In the genomic region with DNA sequence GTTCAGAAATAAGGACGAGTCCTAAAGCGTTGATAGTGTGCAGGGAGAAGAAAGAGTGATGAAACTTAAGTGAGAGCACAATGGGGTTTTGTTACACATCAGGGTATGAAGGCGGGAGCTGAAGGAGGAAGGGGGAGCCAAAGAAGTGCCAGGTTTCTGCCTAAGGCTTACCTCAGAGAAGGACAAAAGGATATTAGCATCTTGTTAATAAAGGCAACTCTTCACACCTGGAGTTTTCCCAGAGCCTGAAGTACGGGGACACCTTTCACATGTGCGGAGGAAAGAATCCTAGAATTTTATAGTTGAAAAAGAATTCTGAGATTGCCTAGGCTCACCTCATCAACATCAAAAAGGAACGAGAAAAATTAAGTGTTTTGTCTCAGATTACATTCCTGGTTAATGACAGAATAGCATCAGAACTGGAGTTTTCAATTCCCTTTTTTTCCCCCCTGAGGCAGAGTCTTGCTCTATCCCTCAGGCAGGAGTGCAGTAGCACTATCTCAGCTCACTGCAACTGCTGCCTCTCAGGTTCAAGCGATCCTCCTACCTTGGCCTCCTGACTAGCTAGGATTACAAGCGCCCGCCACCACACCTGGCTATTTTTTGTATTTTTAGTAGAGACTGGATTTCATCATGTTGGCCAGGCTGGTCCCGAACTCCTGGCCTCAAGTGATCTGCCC, we compare ENCODE assay signal across 23 cellular contexts. TPM values are rescaled to one million over a fixed set of nuclear protein-coding genes. Genes with fewer than 3 reads are reported as not detected.
DNase-seq lines count a peak whose midpoint lies in the region; ATAC-seq, FAIRE-seq and TF ChIP-seq lines count a peak whose summit lies in the region.
"Had no signal": no experiment of that assay in that cellular context is flagged by ENCODE, and none has a peak within 500 bp of the region (broad histone marks: within the 10 kb centered on the region; RNA-seq: fewer than 3 reads in every experiment).

No MANE protein-coding gene starts in this region.

- no peaks in the 10 kb centered on the region for H3K9me3 Mint-ChIP-seq in Calu3 (ENCODE audit: low read depth, unreplicated experiment)

- no peak overlapping the region for H3K4me3 ChIP-seq in HCT116 (replicated peaks in 1 of 2; ENCODE audit: low read depth in 1 of 2, low read length in 2 of 2)
- no peak overlapping the region for H3K4me3 ChIP-seq in K562
- no peak overlapping the region for H3K4me3 ChIP-seq in mesenchymal stem cell (ENCODE audit: insufficient read depth in 1 of 2, low read depth in 1 of 2, low read length in 2 of 2)
- H3K4me3 ChIP-seq in ovary = no peak overlapping the region
- H3K4me3 ChIP-seq: upper lobe of left lung had no signal

- TF ChIP-seq RAD21 in HCT116 (IDR thresholded peaks at IDR 0.05; ENCODE audit: low read depth) (no peak), K562 (CRISPR knock-in tag; conservative IDR thresholded peaks at IDR 0.05 in 1 of 2, IDR thresholded peaks at IDR 0.05 in 1 of 2) (no peak)

- TF ChIP-seq POLR2A in HCT116 (IDR thresholded peaks at IDR 0.05; ENCODE audit: borderline replicate concordance, extremely low read depth, insufficient read depth, insufficient read length) (no peak), K562 (conservative IDR thresholded peaks at IDR 0.05) (no peak), ovary (IDR thresholded peaks at IDR 0.05) (no peak)

- TF ChIP-seq EP300 in K562 (IDR thresholded peaks at IDR 0.05; ENCODE audit: low read length) (no peak), ovary (IDR thresholded peaks at IDR 0.05) (no peak)

- H2BK5ac ChIP-seq in mesenchymal stem cell (ENCODE audit: low read depth, low read length, poor library complexity, severe bottlenecking) = no peak overlapping the region

- H3K27me3 ChIP-seq in HCT116 (ENCODE audit: insufficient read depth, low read length) (no peaks in the 10 kb centered on the region), K562 (ENCODE audit: control insufficient read depth in 2 of 2, insufficient read depth in 2 of 2, low read length in 2 of 2) (no peaks in the 10 kb centered on the region), mesenchymal stem cell (ENCODE audit: control insufficient read depth in 1 of 2, insufficient read depth in 1 of 2, low read length in 2 of 2) (no peaks in the 10 kb centered on the region), ovary (no peaks in the 10 kb centered on the region)
- H3K27me3 ChIP-seq: upper lobe of left lung had no signal

- H4K20me1 ChIP-seq in HCT116 (ENCODE audit: insufficient read depth) = peaks cover 5% of the 10 kb centered on the region; the same call in 1 of the 2 replicates
- no peaks in the 10 kb centered on the region for H4K20me1 ChIP-seq in K562 (replicated peaks; ENCODE audit: control insufficient read depth, insufficient read depth, low read length)

- H2AK5ac ChIP-seq in mesenchymal stem cell (ENCODE audit: low read length, severe bottlenecking) = no peak overlapping the region

- H2BK15ac ChIP-seq in mesenchymal stem cell (ENCODE audit: low read depth, poor library complexity, severe bottlenecking) = no peak overlapping the region

- peak overlapping the region; percentile 42 for H2AFZ ChIP-seq in HCT116 (ENCODE audit: low read depth, low read length, poor library complexity, severe bottlenecking)
- peak overlapping the region; percentile 44; the same call in 1 of the 2 replicates for H2AFZ ChIP-seq in K562 (ENCODE audit: low read depth, low read length)
- no peak overlapping the region for H2AFZ ChIP-seq in mesenchymal stem cell (ENCODE audit: low read depth, low read length)

- WGBS in K562 (ENCODE audit: insufficient coverage, low coverage, missing lambda C conversion rate) = 66% methylated on average over 7 of the region's 10 CpGs
- WGBS in mesenchymal stem cell = 88% methylated on average over 9 of the region's 10 CpGs
- 74 to 78% (median 76%) methylated on average over 10 of the region's 10 CpGs for WGBS in ovary, 3 donors

- peak overlapping the region; percentile 29 for H4K8ac ChIP-seq in mesenchymal stem cell (ENCODE audit: low read length)

- H3K4me2 ChIP-seq in HCT116 (ENCODE audit: low read length) = peak overlapping the region; percentile 76
- H3K4me2 ChIP-seq in K562 (ENCODE audit: insufficient read depth, low read length) = no peak overlapping the region
- no peak overlapping the region for H3K4me2 ChIP-seq in mesenchymal stem cell (ENCODE audit: low read length, poor library complexity, severe bottlenecking)

- H3K9me1 ChIP-seq in K562 (ENCODE audit: control insufficient read depth, insufficient read depth, low read length) = no peaks in the 10 kb centered on the region

- no peaks in the 10 kb centered on the region for H3K79me1 ChIP-seq in mesenchymal stem cell (replicated peaks; ENCODE audit: low read length, poor library complexity, severe bottlenecking)

- H3K36me3 ChIP-seq in HCT116 (ENCODE audit: control insufficient read depth in 1 of 2, insufficient read depth in 2 of 2, low read length in 2 of 2) (no peaks in the 10 kb centered on the region), K562 (ENCODE audit: control insufficient read depth, insufficient read depth, low read length) (no peaks in the 10 kb centered on the region), mesenchymal stem cell (ENCODE audit: control insufficient read depth in 1 of 2, insufficient read depth in 2 of 2, low read depth in 1 of 2, low read length in 2 of 2) (no peaks in the 10 kb centered on the region), ovary (no peaks in the 10 kb centered on the region)
- H3K36me3 ChIP-seq: upper lobe of left lung had no signal

- H3K4me3 Mint-ChIP-seq in Calu3 (ENCODE audit: low read depth, unreplicated experiment) = no peak overlapping the region

- no peak overlapping the region for H3K18ac ChIP-seq in mesenchymal stem cell (ENCODE audit: low read depth in 1 of 2, low read length in 2 of 2)

- no peak overlapping the region for H3K27ac Mint-ChIP-seq in Calu3 (ENCODE audit: unreplicated experiment)
- H3K27ac Mint-ChIP-seq: CD4-positive, alpha-beta memory T cell had no signal

- H4K91ac ChIP-seq in mesenchymal stem cell (ENCODE audit: low read length) = no peak overlapping the region

- H3K36me3 Mint-ChIP-seq in Calu3 (ENCODE audit: insufficient read depth, unreplicated experiment) = no peaks in the 10 kb centered on the region

- H2BK12ac ChIP-seq in mesenchymal stem cell (ENCODE audit: low read length in 2 of 2) = no peak overlapping the region

- POLR2A ChIA-PET in HCT116 (lab: Charles Lee) = no interaction called here
- POLR2A ChIA-PET in K562 (lab: Yijun Ruan, JAX) = interaction anchor here (1.0 kb wide), 1 partner anchor 8 kb away, joined by 3 read pairs; no protein-coding TSS in a partner anchor

- DNase-seq in Calu3 (peak; percentile 29), HCT116 (ENCODE audit: low read depth, low spot score) (no peak), K562 (ENCODE audit: extremely low read depth in 1 of 4, low spot score in 3 of 4) (no peak), mesenchymal stem cell (no peak), NCI-H146 treated with DMSO at 0.1 percent for 48 hours (lab: John Stamatoyannopoulos, UW; ENCODE audit: unreplicated experiment) (no peak), NCI-H748 (lab: John Stamatoyannopoulos, UW; ENCODE audit: unreplicated experiment) (no peak), ovary (no peak), NCI-H2196 (lab: John Stamatoyannopoulos, UW; ENCODE audit: unreplicated experiment) (no peak)
- DNase-seq: activated CD4-positive, alpha-beta T cell treated with anti-CD3 and anti-CD28 coated beads for 4 hours; activated effector memory CD4-positive, alpha-beta T cell treated with anti-CD3 and anti-CD28 coated beads, Interleukin-2, amount 50 U/mL, for 16 hours; caudate nucleus; CD4-positive, alpha-beta memory T cell; DND-41; KBM-7; kidney; midbrain; NCI-H1092; NCI-H2171; NCI-H748 treated with DMSO at 0.1 percent for 48 hours; PC-3; stimulated activated naive CD4-positive, alpha-beta T cell treated with Interleukin-2 at 50 U/mL for 16 hours; T-helper 9 cell; upper lobe of left lung had no signal

- no peaks in the 10 kb centered on the region for H3K9me2 ChIP-seq in HCT116 (ENCODE audit: insufficient read depth)

- H3K79me2 ChIP-seq in HCT116 (ENCODE audit: insufficient read depth, low read length) = peaks cover 25% of the 10 kb centered on the region
- H3K79me2 ChIP-seq in K562 (ENCODE audit: control insufficient read depth, insufficient read depth, low read length) = peaks cover 26% of the 10 kb centered on the region

- no peak overlapping the region for H2BK120ac ChIP-seq in mesenchymal stem cell (ENCODE audit: low read depth, low read length)

- CTCF ChIA-PET in Calu3 (lab: Charles Lee) (interaction anchor here (0.5 to 1.6 kb wide), 2 partner anchors 11 to 13 kb away, joined by 4 read pairs; no protein-coding TSS in a partner anchor), HCT116 (lab: Charles Lee) (interaction anchor here (1.5 kb wide), 1 partner anchor 107 kb away, joined by 5 read pairs; no protein-coding TSS in a partner anchor), K562 (lab: Yijun Ruan, JAX; ENCODE audit: low intra/inter-chr PET ratio) (no interaction called here)

- ATAC-seq in HCT116 (no peak), K562 (no peak)
- ATAC-seq: PC-3 had no signal

- no peak for TF ChIP-seq CTCF in Calu3 (IDR thresholded peaks at IDR 0.05; ENCODE audit: unreplicated experiment)
- no peak for TF ChIP-seq CTCF in HCT116 (IDR thresholded peaks at IDR 0.05 in 2 of 3, conservative IDR thresholded peaks at IDR 0.05 in 1 of 3; ENCODE audit: borderline replicate concordance in 1 of 3, insufficient read depth in 1 of 3, low read depth in 2 of 3, low read length in 2 of 3)
- TF ChIP-seq CTCF in K562 (IDR thresholded peaks at IDR 0.05 in 2 of 3, conservative IDR thresholded peaks at IDR 0.05 in 1 of 3; ENCODE audit: insufficient read depth in 2 of 3, low read depth in 1 of 3, low read length in 3 of 3) = no peak
- TF ChIP-seq CTCF in ovary (IDR thresholded peaks at IDR 0.05) = no peak

- RAD21 ChIA-PET in HCT116 (lab: Charles Lee; ENCODE audit: low non-redundant PET in 1 of 2, low total read pairs in 2 of 2, uncharacterized antibody in 2 of 2, unreplicated experiment in 2 of 2) = no interaction called here

- H3K4me1 Mint-ChIP-seq in Calu3 (ENCODE audit: low read depth, unreplicated experiment) = peaks cover 7% of the 10 kb centered on the region

- no peak overlapping the region for H3K23ac ChIP-seq in mesenchymal stem cell (ENCODE audit: low read length in 2 of 2)

- no peaks in the 10 kb centered on the region for H3K27me3 Mint-ChIP-seq in Calu3 (ENCODE audit: unreplicated experiment)
- H3K27me3 Mint-ChIP-seq: CD4-positive, alpha-beta memory T cell had no signal

- H3K4me1 ChIP-seq in HCT116 (ENCODE audit: control insufficient read depth in 1 of 2, insufficient read depth in 2 of 2, low read length in 2 of 2) (peaks cover 20 to 46% of the 10 kb centered on the region in 2 experiments), K562 (replicated peaks in 1 of 2; ENCODE audit: control insufficient read depth in 2 of 2, insufficient read depth in 2 of 2, low read length in 2 of 2) (no peaks in the 10 kb centered on the region; a peak in 2 of 5 replicates), mesenchymal stem cell (ENCODE audit: control insufficient read depth, insufficient read depth, low read depth, low read length) (peaks cover 6% of the 10 kb centered on the region), ovary (ENCODE audit: insufficient read depth) (peaks cover 2% of the 10 kb centered on the region)

- intact Hi-C loops in Calu3 (cut with micrococcal nuclease; ENCODE audit: unreplicated experiment) (no loop called here), HCT116 (cut with micrococcal nuclease) (no loop called here), K562 (cut with micrococcal nuclease) (no loop called here), ovary (cut with DNase I) (no loop called here)

- in situ Hi-C loops in K562 (cut with MboI) = no loop called here

- no peak overlapping the region for H3K4ac ChIP-seq in mesenchymal stem cell (ENCODE audit: low read depth in 1 of 2, low read length in 2 of 2)

- H3K27ac ChIP-seq in HCT116 (ENCODE audit: low read depth, low read length) = peak overlapping the region; percentile 1; the same call in 1 of the 2 replicates
- H3K27ac ChIP-seq in K562 (ENCODE audit: extremely low read depth, low read depth, low read length) = no peak overlapping the region
- H3K27ac ChIP-seq in mesenchymal stem cell (ENCODE audit: low read length, poor library complexity, severe bottlenecking) = peak overlapping the region; percentile 51
- peak overlapping the region in 1 of 2 donors; percentile 43 for H3K27ac ChIP-seq in ovary
- H3K27ac ChIP-seq: upper lobe of left lung had no signal

- H3K9me3 ChIP-seq in HCT116 (ENCODE audit: control insufficient read depth in 1 of 2, insufficient read depth in 1 of 2, low read depth in 1 of 2, low read length in 2 of 2) (no peaks in the 10 kb centered on the region), K562 (replicated peaks; ENCODE audit: control insufficient read depth, insufficient read depth, low read depth, low read length) (no peaks in the 10 kb centered on the region), mesenchymal stem cell (ENCODE audit: control insufficient read depth, low read length) (no peaks in the 10 kb centered on the region), ovary (no peaks in the 10 kb centered on the region)
- H3K9me3 ChIP-seq: upper lobe of left lung had no signal

- H3K14ac ChIP-seq in mesenchymal stem cell (ENCODE audit: low read length in 2 of 2) = no peak overlapping the region

- BruUV-seq in Calu3 (replicated peaks; lab: Mats Ljungman, UMichigan) (no TSS peak), HCT116 (replicated peaks; lab: Mats Ljungman, UMichigan) (no TSS peak), K562 (replicated peaks; lab: Mats Ljungman, UMichigan) (no TSS peak)

- H3K9ac ChIP-seq in HCT116 (ENCODE audit: low read length) (0 out of 2 replicates have a peak overlapping the region, but pooled peaks have one; percentile 80), K562 (ENCODE audit: insufficient read depth in 1 of 2, low read depth in 2 of 2, low read length in 2 of 2) (no peak overlapping the region), mesenchymal stem cell (ENCODE audit: low read length) (no peak overlapping the region)

- FAIRE-seq in K562 (lab: Jason Lieb, UNC) = no peak
- FAIRE-seq: kidney had no signal

RNA-seq across cellular contexts. Expression of gene SAV1, which starts 2.2 kb away (rescaled TPM):
- 45.7 and 62.2 TPM in 2 replicates for total RNA-seq in Calu3 (2022)
- 38.0 TPM for total RNA-seq in HCT116 (2021; ENCODE audit: unreplicated experiment)
- 19.7 and 20.2 TPM in 2 replicates for polyA plus RNA-seq in HCT116 (2012)
- total RNA-seq in K562 (2011; cell fraction: chromatin; rRNA removed; ENCODE audit: low replicate concordance) = 9.0 and 30.9 TPM in 2 replicates
- 4.5 and 7.2 TPM in 2 replicates for total RNA-seq in K562 (2011; cell fraction: nucleolus; rRNA removed)
- 16.2 and 30.2 TPM in 2 replicates for total RNA-seq in K562 (2011; cell fraction: nucleoplasm; rRNA removed)
- total RNA-seq in K562 (2014; rRNA removed) = 14.8 and 17.6 TPM in 2 replicates
- 17.5 and 20.7 TPM in 2 replicates for total RNA-seq in K562 (2014; rRNA removed; fragmentation: Illumina TruSeq; extraction: Trizol)
- 11.5 and 13.4 TPM in 2 replicates for total RNA-seq in K562 (2015; rRNA removed; fragmentation: Illumina TruSeq; extraction: Trizol)
- total RNA-seq in K562 (2021) = 16.4 and 17.6 TPM in 2 replicates
- 9.6 and 16.1 TPM in 2 replicates for polyA plus RNA-seq in K562 (2011; rRNA removed)
- 3.7 and 6.0 TPM in 2 replicates for polyA plus RNA-seq in K562 (2011; cell fraction: cytosol; rRNA removed)
- 2.5 and 3.7 TPM in 2 replicates for polyA plus RNA-seq in K562 (2011; cell fraction: nucleus; rRNA removed)
- 13.8 and 16.4 TPM in 2 replicates for polyA plus RNA-seq in K562 (2012)
- polyA plus RNA-seq in K562 (2014; fragmentation: Illumina TruSeq; extraction: Trizol) = 13.9 and 18.1 TPM in 2 replicates
- polyA plus RNA-seq in K562 (2014; fragmentation: Nextera tagmentation; extraction: Ambion mirVana) = 1 to 10 TPM; 6.5 to 6.9 TPM
- polyA plus RNA-seq in K562 (2014; rRNA removed) = 13.2 and 15.3 TPM in 2 replicates
- 13.4 and 13.8 TPM in 2 replicates for polyA minus RNA-seq in K562 (2011; rRNA and poly(A)+ RNA removed)
- polyA minus RNA-seq in K562 (2011; cell fraction: cytosol; rRNA and poly(A)+ RNA removed) = 7.0 and 7.7 TPM in 2 replicates
- 4.7 and 10.2 TPM in 2 replicates for polyA minus RNA-seq in K562 (2011; cell fraction: nucleus; rRNA and poly(A)+ RNA removed)
- polyA plus RNA-seq in mesenchymal stem cell (2013, experiment 1 of 2) = 22.8 TPM
- 23.0 TPM for polyA plus RNA-seq in mesenchymal stem cell (2013, experiment 2 of 2)
- total RNA-seq in ovary = 10 to 100 TPM; 35.3 to 49.9 (median 45.8) TPM
- polyA plus RNA-seq in ovary = 10 to 100 TPM; 30.5 to 48.7 TPM
